ENCODE assay signal across 13 cellular contexts in the genomic region with DNA sequence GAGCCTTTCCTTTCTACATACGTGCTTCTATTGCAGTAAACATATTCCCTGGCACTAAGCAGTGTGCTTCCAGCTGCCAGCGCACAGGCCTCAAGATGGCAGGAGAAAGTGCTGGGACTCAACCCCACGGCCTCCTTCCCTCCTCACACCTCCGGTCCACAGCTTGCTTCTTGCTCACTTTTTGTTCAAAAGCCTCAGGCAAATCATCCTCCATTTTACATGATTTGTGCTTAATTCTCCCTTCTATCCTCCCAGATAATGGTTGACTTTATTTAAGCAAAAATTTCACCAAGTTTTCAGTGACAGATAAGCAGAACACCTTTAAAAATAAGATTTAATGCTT. TPM values are rescaled to one million over a fixed set of nuclear protein-coding genes. Genes with fewer than 3 reads are reported as not detected.
DNase-seq lines count a peak whose midpoint lies in the region; ATAC-seq and TF ChIP-seq lines count a peak whose summit lies in the region.
"Had no signal": no experiment of that assay in that cellular context is flagged by ENCODE, and none has a peak within 500 bp of the region (broad histone marks: within the 10 kb centered on the region; RNA-seq: fewer than 3 reads in every experiment).

No MANE protein-coding gene starts in this region.

- H3K9me3 ChIP-seq in left lung = no peaks in the 10 kb centered on the region
- H3K9me3 ChIP-seq: right atrium auricular region, vagina had no signal

- intact Hi-C loops in dorsolateral prefrontal cortex (cut with DNase I) = loop anchor here in 1 of 2 donors (10.0 kb wide), 1 partner anchor 133 kb away; no protein-coding TSS in a partner anchor
- intact Hi-C loops in left lung (cut with DNase I) = no loop called here

- CTCF ChIA-PET in T-cell (lab: Charles Lee) = interaction anchor here (0.5 to 1.8 kb wide), 3 partner anchors 19 to 48 kb away, joined by 3 to 5 read pairs (median 4); partner anchors contain the start of gene PSMD11 (in 1 of the 2)

- no peaks in the 10 kb centered on the region for H3K9me3 Mint-ChIP-seq in activated naive CD4-positive, alpha-beta T cell treated with anti-CD3 and anti-CD28 coated beads, Interleukin-2, amount 50 U/mL, for 24 hours
- H3K9me3 Mint-ChIP-seq in T-cell = no peaks in the 10 kb centered on the region

- DNase-seq in activated naive CD4-positive, alpha-beta T cell treated with anti-CD3 and anti-CD28 coated beads, Interleukin-2, amount 50 U/mL, for 16 hours = no peak
- DNase-seq in T-cell = no peak
- DNase-seq in dorsolateral prefrontal cortex = no peak
- DNase-seq in cerebellar cortex (ENCODE audit: low spot score) = no peak
- no peak for DNase-seq in left lung
- DNase-seq: NCI-H1694, NCI-H748 treated with DMSO at 0.1 percent for 48 hours had no signal

- TF ChIP-seq CTCF in dorsolateral prefrontal cortex (IDR thresholded peaks at IDR 0.05 in 54 of 56, conservative IDR thresholded peaks at IDR 0.05 in 2 of 56; ENCODE audit: low read depth in 1 of 56, partially characterized antibody in 56 of 56) (no peak), left lung (IDR thresholded peaks at IDR 0.05) (no peak)

- ATAC-seq in T-cell (replicated peaks in 1 of 4) (no peak), GM19023 (IDR thresholded peaks at IDR 0.05; ENCODE audit: unreplicated experiment) (no peak), left lung (no peak)

- peaks cover 70% of the 10 kb centered on the region for H3K4me1 Mint-ChIP-seq in activated naive CD4-positive, alpha-beta T cell treated with anti-CD3 and anti-CD28 coated beads, Interleukin-2, amount 50 U/mL, for 24 hours
- peaks cover 73 to 79% (median 76%) of the 10 kb centered on the region in 3 donors for H3K4me1 Mint-ChIP-seq in T-cell

- POLR2A ChIA-PET in T-cell (lab: Charles Lee) = interaction anchor here in 1 of 2 donors (1.1 kb wide), 1 partner anchor 32 kb away, joined by 3 read pairs; no protein-coding TSS in a partner anchor

- H3K36me3 Mint-ChIP-seq in activated naive CD4-positive, alpha-beta T cell treated with anti-CD3 and anti-CD28 coated beads, Interleukin-2, amount 50 U/mL, for 24 hours = peaks cover 18% of the 10 kb centered on the region
- H3K36me3 Mint-ChIP-seq in T-cell = peaks cover 25% of the 10 kb centered on the region

- H3K4me3 ChIP-seq in dorsolateral prefrontal cortex (peak overlapping the region in 11 of 59 donors; percentile 59 to 83 (median 75)), left lung (no peak overlapping the region)
- H3K4me3 ChIP-seq: right atrium auricular region, vagina had no signal

- peak overlapping the region; percentile 75 for H3K27ac Mint-ChIP-seq in activated naive CD4-positive, alpha-beta T cell treated with anti-CD3 and anti-CD28 coated beads, Interleukin-2, amount 50 U/mL, for 24 hours
- H3K27ac Mint-ChIP-seq in T-cell = peak overlapping the region; percentile 97 to 98

- H3K27ac ChIP-seq in dorsolateral prefrontal cortex (peak overlapping the region in 57 of 59 donors; percentile 3 to 99 (median 70)), temporal lobe (ENCODE audit: low read depth, low read length) (peak overlapping the region; percentile 27), left lung (no peak overlapping the region)
- H3K27ac ChIP-seq: KMS-11, right atrium auricular region, vagina had no signal

- H3K4me1 ChIP-seq in left lung = peaks cover 5 to 58% of the 10 kb centered on the region in 2 donors

- H3K36me3 ChIP-seq in left lung = peaks cover 0 to 21% of the 10 kb centered on the region in 2 donors
- H3K36me3 ChIP-seq: right atrium auricular region, vagina had no signal

- peak overlapping the region; percentile 77 for H3K4me3 Mint-ChIP-seq in activated naive CD4-positive, alpha-beta T cell treated with anti-CD3 and anti-CD28 coated beads, Interleukin-2, amount 50 U/mL, for 24 hours
- peak overlapping the region; percentile 37 to 87 (median 66) for H3K4me3 Mint-ChIP-seq in T-cell

- H3K27me3 ChIP-seq in dorsolateral prefrontal cortex (no peaks in the 10 kb centered on the region), left lung (peaks cover 0 to 12% of the 10 kb centered on the region in 2 donors)
- H3K27me3 ChIP-seq: right atrium auricular region, vagina had no signal

- no peaks in the 10 kb centered on the region for H3K27me3 Mint-ChIP-seq in activated naive CD4-positive, alpha-beta T cell treated with anti-CD3 and anti-CD28 coated beads, Interleukin-2, amount 50 U/mL, for 24 hours
- H3K27me3 Mint-ChIP-seq in T-cell = no peaks in the 10 kb centered on the region

RNA-seq across cellular contexts. Expression of gene CDK5R1, which starts 5.5 kb away (rescaled TPM):
- total RNA-seq in T-cell (10 to 100 TPM in 3 of 5 donors, 1 to 10 TPM in 2; 8.1 to 23.8 (median 14.7) TPM), dorsolateral prefrontal cortex (100 to 1,000 TPM in 114 of 120 experiments, 10 to 100 TPM in 6; 52.9 to 209 (median 145) TPM), temporal lobe (224 TPM), left lung (1 to 10 TPM; 1.3 to 1.5 TPM)

RNA-seq across cellular contexts. Expression of gene PSMD11, which starts 47.9 kb away (rescaled TPM):
- total RNA-seq in T-cell (10 to 100 TPM; 56.3 to 72.8 (median 62.9) TPM), dorsolateral prefrontal cortex (100 to 1,000 TPM in 5 of 120 experiments, 10 to 100 TPM in 115; 63.1 to 112 (median 81.0) TPM), temporal lobe (71.3 TPM), left lung (100 to 1,000 TPM in 1 of 2 donors, 10 to 100 TPM in 1; 67.4 to 115 TPM)

Comparison
In these comparisons a context has a peak if more than half of its experiments do, and no peak if none do; other contexts are left out.
1. H3K27ac ChIP-seq: peak in dorsolateral prefrontal cortex (57 of 59) and temporal lobe (single experiment); none in left lung (0 of 2).